16 cellular contexts compared by ENCODE assay signal in genomic region chr12:64058541-64059321, GRCh38.
A peak's percentile ranks its signal among the peaks of the same experiment; 100 is the strongest.
DNase-seq lines count a peak whose midpoint lies in the region; ATAC-seq, FAIRE-seq and TF ChIP-seq lines count a peak whose summit lies in the region.
"Had no signal": no experiment of that assay in that cellular context is flagged by ENCODE, and none has a peak within 500 bp of the region (broad histone marks: within the 10 kb centered on the region; RNA-seq: fewer than 3 reads in every experiment).

No MANE protein-coding gene starts in this region.

- H3K9ac ChIP-seq in H1 (replicated peaks in 1 of 4; ENCODE audit: extremely low read depth in 1 of 4, low read depth in 3 of 4, low read length in 3 of 4): no peak overlapping the region
- H3K9ac ChIP-seq in neural progenitor cell: no peak overlapping the region

- no peaks in the 10 kb centered on the region for H3K79me2 ChIP-seq in GM23338 (replicated peaks; ENCODE audit: insufficient read depth)
- no peaks in the 10 kb centered on the region for H3K79me2 ChIP-seq in H1 (ENCODE audit: control insufficient read depth in 1 of 2, insufficient read depth in 2 of 2, low read length in 2 of 2)
- no peaks in the 10 kb centered on the region for H3K79me2 ChIP-seq in neural progenitor cell (ENCODE audit: low read depth)

- H3K14ac ChIP-seq in H1 (ENCODE audit: insufficient read length): no peak overlapping the region

- no peak overlapping the region for H3K56ac ChIP-seq in H1 (replicated peaks; ENCODE audit: insufficient read length, low read depth, low read length)

- H3K27me3 Mint-ChIP-seq in GM23338 (ENCODE audit: insufficient read depth, low read depth, poor library complexity): no peaks in the 10 kb centered on the region
- H3K27me3 Mint-ChIP-seq in neural progenitor cell (ENCODE audit: insufficient read depth, low read depth): no peaks in the 10 kb centered on the region

- H4K91ac ChIP-seq in H1 (replicated peaks; ENCODE audit: insufficient read length, low read length): no peak overlapping the region

- no peak overlapping the region for H2AK5ac ChIP-seq in H1 (ENCODE audit: low read depth, low read length)

- H2AFZ ChIP-seq in GM23338: no peak overlapping the region
- no peak overlapping the region for H2AFZ ChIP-seq in H1 (ENCODE audit: low read length)
- H2AFZ ChIP-seq in neural progenitor cell (replicated peaks): no peak overlapping the region

- H3K36me3 Mint-ChIP-seq in GM23338 (ENCODE audit: low read depth): peaks cover 6% of the 10 kb centered on the region
- peaks cover 11% of the 10 kb centered on the region for H3K36me3 Mint-ChIP-seq in neural progenitor cell

- no peak overlapping the region for H2BK12ac ChIP-seq in H1 (ENCODE audit: low read depth, low read length)

- peak; percentile 24 for DNase-seq in GM23338 (ENCODE audit: low spot score)
- DNase-seq in SJCRH30: peak in 1 of 2 experiments; percentile 44
- no peak for DNase-seq in H1 (ENCODE audit: low read depth in 1 of 2, low spot score in 2 of 2)
- DNase-seq in neural progenitor cell (ENCODE audit: low spot score): no peak
- DNase-seq in psoas muscle: no peak
- no peak for DNase-seq in NCI-H187 (lab: John Stamatoyannopoulos, UW)
- no peak for DNase-seq in NCI-H2171 (lab: John Stamatoyannopoulos, UW)
- DNase-seq: GDM1, NCI-H1105 treated with DMSO at 0.1 percent for 48 hours, NCI-H1694 treated with DMSO at 0.1 percent for 48 hours, NCI-H2107, NCI-H345, NCI-H524 treated with DMSO at 0.1 percent for 48 hours had no signal

- POLR2A ChIA-PET in H1 (lab: Charles Lee; ENCODE audit: partially characterized antibody): interaction anchor here (1.5 kb wide), 1 partner anchor 12 kb away, joined by 6 read pairs; no protein-coding TSS in a partner anchor

- no peaks in the 10 kb centered on the region for H3K23me2 ChIP-seq in H1 (ENCODE audit: low read depth, low read length)

- no peak for TF ChIP-seq EP300 in H1 (IDR thresholded peaks at IDR 0.05; ENCODE audit: borderline replicate concordance in 1 of 2, low read depth in 2 of 2, low read length in 2 of 2)

- ATAC-seq in GM23338: peak; percentile 82
- no peak for ATAC-seq in psoas muscle
- ATAC-seq in GM21526 (IDR thresholded peaks at IDR 0.05; ENCODE audit: low FRiP score, unreplicated experiment): no peak
- ATAC-seq: Panc1 had no signal

- H3K4me2 ChIP-seq in GM23338: no peak overlapping the region
- H3K4me2 ChIP-seq in H1 (ENCODE audit: insufficient read depth in 1 of 2, low read depth in 2 of 2, low read length in 2 of 2): no peak overlapping the region
- peak overlapping the region; percentile 7 for H3K4me2 ChIP-seq in neural progenitor cell

- intact Hi-C loops in psoas muscle (cut with DNase I): no loop called here

- H3K4ac ChIP-seq in H1 (replicated peaks; ENCODE audit: insufficient read length, low read depth, low read length): no peak overlapping the region

- H3K9me3 Mint-ChIP-seq in GM23338: no peaks in the 10 kb centered on the region
- peaks cover 4% of the 10 kb centered on the region for H3K9me3 Mint-ChIP-seq in neural progenitor cell

- no peaks in the 10 kb centered on the region for H3K27me3 ChIP-seq in GM23338 (ENCODE audit: insufficient read depth)
- H3K27me3 ChIP-seq in SJCRH30: no peaks in the 10 kb centered on the region
- H3K27me3 ChIP-seq in H1 (replicated peaks in 1 of 4; ENCODE audit: control insufficient read depth in 3 of 4, extremely low read depth in 1 of 4, insufficient read depth in 3 of 4, low read length in 3 of 4): no peaks in the 10 kb centered on the region
- no peaks in the 10 kb centered on the region for H3K27me3 ChIP-seq in neural progenitor cell
- no peaks in the 10 kb centered on the region for H3K27me3 ChIP-seq in psoas muscle (ENCODE audit: insufficient read depth in 3 of 3, low read length in 2 of 3)

- no peak overlapping the region for H4K5ac ChIP-seq in H1 (ENCODE audit: insufficient read length, low read depth, low read length)

- FAIRE-seq in H1 (lab: Jason Lieb, UNC): peak; percentile 42

- H4K8ac ChIP-seq in H1 (ENCODE audit: extremely low read depth, insufficient read depth, low read length): no peak overlapping the region

- no peaks in the 10 kb centered on the region for H3K9me3 ChIP-seq in SJCRH30 (replicated peaks)
- no peaks in the 10 kb centered on the region for H3K9me3 ChIP-seq in H1 (ENCODE audit: insufficient read depth in 2 of 2, low read depth in 1 of 2, low read length in 1 of 2)
- no peaks in the 10 kb centered on the region for H3K9me3 ChIP-seq in neural progenitor cell (ENCODE audit: low read depth)
- H3K9me3 ChIP-seq in psoas muscle: peaks cover 2% of the 10 kb centered on the region

- no peaks in the 10 kb centered on the region for H3K9me2 ChIP-seq in GM23338 (ENCODE audit: insufficient read depth)

- TF ChIP-seq POLR2A in H1 (IDR thresholded peaks at IDR 0.05; ENCODE audit: control extremely low read depth in 1 of 2, low read depth in 2 of 2, low read length in 2 of 2): no peak

- H3K4me3 Mint-ChIP-seq in GM23338: no peak overlapping the region
- H3K4me3 Mint-ChIP-seq in neural progenitor cell: no peak overlapping the region

- peaks cover 14% of the 10 kb centered on the region for H3K4me1 Mint-ChIP-seq in GM23338
- peaks cover 24% of the 10 kb centered on the region for H3K4me1 Mint-ChIP-seq in neural progenitor cell

- CTCF ChIA-PET in H1 (lab: Charles Lee; ENCODE audit: partially characterized antibody): interaction anchor here (0.6 to 1.2 kb wide), 2 partner anchors 37 to 40 kb away, joined by 3 to 4 read pairs; no protein-coding TSS in a partner anchor

- no peak overlapping the region for H2BK15ac ChIP-seq in H1 (ENCODE audit: low read length)

- H3K4me3 ChIP-seq in GM23338 (no peak overlapping the region), SJCRH30 (no peak overlapping the region), H1 (ENCODE audit: extremely low read depth in 1 of 4, insufficient read depth in 2 of 4, low read depth in 3 of 4, low read length in 4 of 4) (no peak overlapping the region), neural progenitor cell (no peak overlapping the region), psoas muscle (no peak overlapping the region)

- no peaks in the 10 kb centered on the region for H3K79me1 ChIP-seq in H1 (ENCODE audit: low read depth, low read length)

- no peak overlapping the region for H3K23ac ChIP-seq in H1 (ENCODE audit: insufficient read length)

- TF ChIP-seq CTCF in GM23338 (conservative IDR thresholded peaks at IDR 0.05; ENCODE audit: low read depth in 2 of 2): no peak
- no peak for TF ChIP-seq CTCF in H1 (IDR thresholded peaks at IDR 0.05; ENCODE audit: control extremely low read depth in 1 of 3, insufficient read depth in 1 of 3, low read depth in 1 of 3, low read length in 3 of 3)
- no peak for TF ChIP-seq CTCF in neural progenitor cell (IDR thresholded peaks at IDR 0.05)
- no peak for TF ChIP-seq CTCF in psoas muscle (IDR thresholded peaks at IDR 0.05)

- H3F3A ChIP-seq in GM23338 (replicated peaks; ENCODE audit: low read depth): no peaks in the 10 kb centered on the region
- H3F3A ChIP-seq in neural progenitor cell (ENCODE audit: low read depth): no peaks in the 10 kb centered on the region

- TF ChIP-seq RAD21 in H1 (IDR thresholded peaks at IDR 0.05 in 1 of 2, conservative IDR thresholded peaks at IDR 0.05 in 1 of 2; ENCODE audit: low read depth in 2 of 2, low read length in 2 of 2): no peak

- H2BK5ac ChIP-seq in H1 (ENCODE audit: low read depth, low read length): no peak overlapping the region

- H3K4me1 ChIP-seq in GM23338 (ENCODE audit: insufficient read depth): peaks cover 11% of the 10 kb centered on the region; the same call in 1 of the 2 replicates
- peaks cover 32% of the 10 kb centered on the region for H3K4me1 ChIP-seq in SJCRH30
- no peaks in the 10 kb centered on the region; a peak in 1 of 7 replicates for H3K4me1 ChIP-seq in H1 (replicated peaks in 1 of 4; ENCODE audit: control insufficient read depth in 3 of 4, insufficient read depth in 4 of 4, low read length in 3 of 4)
- peaks cover 8% of the 10 kb centered on the region for H3K4me1 ChIP-seq in neural progenitor cell
- no peaks in the 10 kb centered on the region for H3K4me1 ChIP-seq in psoas muscle

- H3K27ac ChIP-seq in GM23338 (ENCODE audit: low read depth) (no peak overlapping the region), SJCRH30 (peak overlapping the region; percentile 18), H1 (ENCODE audit: low read depth, low read length) (no peak overlapping the region), neural progenitor cell (no peak overlapping the region), psoas muscle (no peak overlapping the region)
- H3K27ac ChIP-seq: C4-2B had no signal

- H3K27ac Mint-ChIP-seq in GM23338 (no peak overlapping the region; the same call in 1 of the 2 replicates), neural progenitor cell (no peak overlapping the region)

- no peaks in the 10 kb centered on the region for H4K20me1 ChIP-seq in GM23338 (replicated peaks; ENCODE audit: insufficient read depth)
- H4K20me1 ChIP-seq in H1 (replicated peaks in 1 of 2; ENCODE audit: control insufficient read depth in 1 of 2, insufficient read depth in 2 of 2, low read length in 2 of 2): no peaks in the 10 kb centered on the region
- H4K20me1 ChIP-seq in neural progenitor cell (ENCODE audit: low read depth): no peaks in the 10 kb centered on the region

- no peak overlapping the region for H3K18ac ChIP-seq in H1 (ENCODE audit: extremely low read depth, low read length)

- H2BK120ac ChIP-seq in H1 (replicated peaks; ENCODE audit: low read depth, low read length): no peak overlapping the region

- H3K36me3 ChIP-seq in GM23338 (ENCODE audit: insufficient read depth) (no peaks in the 10 kb centered on the region), SJCRH30 (no peaks in the 10 kb centered on the region), H1 (ENCODE audit: control insufficient read depth in 2 of 4, insufficient read depth in 4 of 4, low read length in 3 of 4) (no peaks in the 10 kb centered on the region), neural progenitor cell (no peaks in the 10 kb centered on the region), psoas muscle (ENCODE audit: insufficient read depth in 1 of 2, low read depth in 1 of 2) (no peaks in the 10 kb centered on the region)

- WGBS in H1 (ENCODE audit: extremely low coverage in 1 of 2, insufficient coverage in 1 of 2, insufficient read length in 1 of 2, insufficient replicate concordance in 2 of 2, low coverage in 1 of 2, low lambda C conversion rate in 2 of 2, missing lambda C conversion rate in 1 of 2), 2 experiments: 75% methylated on average over 5 of the region's 5 CpGs; no CpG with 5 or more reads in 1 of the 2 experiments
- WGBS in psoas muscle, 3 donors: 91 to 94% (median 93%) methylated on average over 5 of the region's 5 CpGs

- no peak overlapping the region for H2BK20ac ChIP-seq in H1 (ENCODE audit: low read length)

TF ChIP-seq in GM23338, 12 proteins besides CTCF, POLR2A, EP300 and RAD21 (continues in another document):
- no peak for TF ChIP-seq JUNB (IDR thresholded peaks at IDR 0.05; ENCODE audit: unreplicated experiment)

TF ChIP-seq in H1, 55 proteins besides CTCF, POLR2A, EP300 and RAD21:
- TF ChIP-seq CBX8 (IDR thresholded peaks at IDR 0.05; ENCODE audit: borderline replicate concordance, low read depth, low read length) (no peak), SP4 (IDR thresholded peaks at IDR 0.05; ENCODE audit: low read length) (no peak), TEAD4 (IDR thresholded peaks at IDR 0.05; ENCODE audit: low read depth, low read length) (no peak), CEBPB (IDR thresholded peaks at IDR 0.05; ENCODE audit: low read depth, low read length) (no peak), SAP30 (IDR thresholded peaks at IDR 0.05; ENCODE audit: insufficient read depth, insufficient replicate concordance, low read length) (no peak)
TF ChIP-seq in H1: peak in this region for 0.
